1 cellular context compared by ENCODE assay signal in the genomic region with DNA sequence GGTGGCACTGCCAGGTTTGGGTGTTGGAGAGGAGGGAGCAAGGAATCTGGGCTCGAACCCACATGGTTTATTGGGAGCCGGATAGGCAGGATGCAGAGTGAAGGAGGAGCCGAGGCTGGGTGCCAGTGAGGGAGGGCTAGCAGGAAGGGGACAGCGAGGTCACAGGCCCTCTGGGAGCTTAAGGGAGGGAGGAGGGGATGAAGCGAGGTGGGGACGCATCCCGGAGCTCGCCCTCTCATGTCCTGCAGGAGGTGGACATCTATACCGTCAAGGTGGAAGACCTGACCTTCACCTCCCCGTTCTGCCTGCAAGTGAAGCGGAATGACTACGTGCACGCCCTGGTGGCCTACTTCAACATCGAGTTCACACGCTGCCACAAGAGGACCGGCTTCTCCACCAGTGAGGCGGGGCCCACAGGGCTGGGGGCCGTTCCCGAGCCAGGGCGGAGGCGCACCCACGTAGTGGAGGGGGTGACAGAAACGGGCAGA.
TF ChIP-seq lines count a peak whose summit lies in the region.

No MANE protein-coding gene starts in this region.

TF ChIP-seq in GM23338, 12 proteins besides CTCF, POLR2A, EP300 and RAD21 (continued from another document):
- TF ChIP-seq REST (IDR thresholded peaks at IDR 0.05; ENCODE audit: unreplicated experiment), result no peak
